In genomic region chr17:78247304-78247703, GRCh38 we compare ENCODE assay signal across 23 cellular contexts. TPM values are rescaled to one million over a fixed set of nuclear protein-coding genes. Genes with fewer than 3 reads are reported as not detected.
DNase-seq lines count a peak whose midpoint lies in the region; ATAC-seq and TF ChIP-seq lines count a peak whose summit lies in the region.
"Had no signal": no experiment of that assay in that cellular context is flagged by ENCODE, and none has a peak within 500 bp of the region (broad histone marks: within the 10 kb centered on the region; RNA-seq: fewer than 3 reads in every experiment).

No MANE protein-coding gene starts in this region.

- H3K27ac Mint-ChIP-seq in nephron progenitor cell, result peak overlapping the region; percentile 97

- no peak for ATAC-seq in heart left ventricle
- no peak for ATAC-seq in Right ventricle myocardium inferior
- ATAC-seq in HG03108 (IDR thresholded peaks at IDR 0.05; ENCODE audit: unreplicated experiment), result no peak
- no peak for ATAC-seq in GM21390 (IDR thresholded peaks at IDR 0.05; ENCODE audit: unreplicated experiment)
- ATAC-seq: PC-3 had no signal

- peaks cover 48% of the 10 kb centered on the region for H3K4me1 Mint-ChIP-seq in nephron progenitor cell

- 86 to 91% (median 89%) methylated on average over 8 of the region's 8 CpGs for WGBS in heart left ventricle, 4 donors

- TF ChIP-seq CTCF in heart left ventricle (IDR thresholded peaks at IDR 0.05) (no peak), nephron progenitor cell (IDR thresholded peaks at IDR 0.05) (no peak), WERI-Rb-1 (IDR thresholded peaks at IDR 0.05; ENCODE audit: low read depth, low read length) (no peak)

- TF ChIP-seq POLR2A in heart left ventricle (IDR thresholded peaks at IDR 0.05), result no peak

- no peaks in the 10 kb centered on the region for H3K27me3 ChIP-seq in heart left ventricle
- H3K27me3 ChIP-seq in WERI-Rb-1 (ENCODE audit: insufficient read depth, low read depth, severe bottlenecking), result no peaks in the 10 kb centered on the region
- H3K27me3 ChIP-seq: BE2C had no signal

- intact Hi-C loops in heart left ventricle (cut with DNase I), result no loop called here
- intact Hi-C loops in Right ventricle myocardium inferior (cut with DNase I), result no loop called here

- H3K4me3 Mint-ChIP-seq in nephron progenitor cell, result no peak overlapping the region
- H3K4me3 Mint-ChIP-seq: CD4-positive, alpha-beta memory T cell had no signal

- peak overlapping the region in 7 of 12 donors; percentile 32 to 75 (median 54) for H3K27ac ChIP-seq in heart left ventricle
- H3K27ac ChIP-seq in WERI-Rb-1, result no peak overlapping the region
- H3K27ac ChIP-seq: RWPE1 had no signal

- peaks cover 0 to 18% (median 9%) of the 10 kb centered on the region in 12 donors for H3K4me1 ChIP-seq in heart left ventricle
- H3K4me1 ChIP-seq: HAP-1 had no signal

- H3K9me3 ChIP-seq in heart left ventricle (peaks cover 0 to 5% (median 0%) of the 10 kb centered on the region in 12 donors), WERI-Rb-1 (ENCODE audit: severe bottlenecking) (peaks cover 12% of the 10 kb centered on the region)
- H3K9me3 ChIP-seq: BE2C, HAP-1 had no signal

- H3K36me3 ChIP-seq in heart left ventricle (no peaks in the 10 kb centered on the region), WERI-Rb-1 (no peaks in the 10 kb centered on the region)
- H3K36me3 ChIP-seq: BE2C, HAP-1 had no signal

- peaks cover 18% of the 10 kb centered on the region for H3K9me3 Mint-ChIP-seq in nephron progenitor cell

- H3K36me3 Mint-ChIP-seq in nephron progenitor cell (ENCODE audit: low read depth), result peaks cover 8% of the 10 kb centered on the region

- H3K27me3 Mint-ChIP-seq in nephron progenitor cell (ENCODE audit: low read depth, poor library complexity), result no peaks in the 10 kb centered on the region
- H3K27me3 Mint-ChIP-seq: CD4-positive, alpha-beta memory T cell had no signal

- DNase-seq in heart left ventricle (no peak), Right ventricle myocardium inferior (ENCODE audit: missing footprints) (no peak), islet precursor cell (peak; percentile 87), nephron progenitor cell (no peak), dermis blood vessel endothelial cell (no peak), WERI-Rb-1 (no peak)
- DNase-seq: 8988T; BE2C; Calu3; CD4-positive, alpha-beta memory T cell; DMS53; KBM-7; MV-4-11; NCI-H1417; NCI-H1930; NCI-H2171; NCI-H446 treated with DMSO at 0.1 percent for 48 hours; NCI-H748 treated with DMSO at 0.1 percent for 48 hours; PC-3 had no signal

- H3K4me3 ChIP-seq in heart left ventricle, result no peak overlapping the region
- H3K4me3 ChIP-seq in WERI-Rb-1 (ENCODE audit: low read depth, low read length), result no peak overlapping the region
- H3K4me3 ChIP-seq: HAP-1 had no signal

RNA-seq across cellular contexts. Expression of gene TMEM235, which starts 15.9 kb away (rescaled TPM):
- total RNA-seq in heart left ventricle (not detected), Right ventricle myocardium inferior (not detected), dermis blood vessel endothelial cell (0.51 and 0.84 TPM in 2 replicates)
- polyA plus RNA-seq in heart left ventricle, result not detected
- total RNA-seq: Calu3; CD4-positive, alpha-beta memory T cell; PC-3 had no signal
- polyA plus RNA-seq: CD4-positive, alpha-beta memory T cell had no signal

RNA-seq across cellular contexts. Expression of gene BIRC5, which starts 33.3 kb away (rescaled TPM):
- total RNA-seq in heart left ventricle (10 to 100 TPM in 1 of 9 donors, 1 to 10 TPM in 3, under 1 TPM in 3, not detected in 2; 0.50 to 10.9 (median 1.1) TPM), Right ventricle myocardium inferior (1.2 TPM), dermis blood vessel endothelial cell (23.5 and 91.0 TPM in 2 replicates)
- polyA plus RNA-seq in heart left ventricle, result under 1 TPM; 0.11 to 0.28 TPM
